1 cellular context compared by ENCODE assay signal in the genomic region with DNA sequence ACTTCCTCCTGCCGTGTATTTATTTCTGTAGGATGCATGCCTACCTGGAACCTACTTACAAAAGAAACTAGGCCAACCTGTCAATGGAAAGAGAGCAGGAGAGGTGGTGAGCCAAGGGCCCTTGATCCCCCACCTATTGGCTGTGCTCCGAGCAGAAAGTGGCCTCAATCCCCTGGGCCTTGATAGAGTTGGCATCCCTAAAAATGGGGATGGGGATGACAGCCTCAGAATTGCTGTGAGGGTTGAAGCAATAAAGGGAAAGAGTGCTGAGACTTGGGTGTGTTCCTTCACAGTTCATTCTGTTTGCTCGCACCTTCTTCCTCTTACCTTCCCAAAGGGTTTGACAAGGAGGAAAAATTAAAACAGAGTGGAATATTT.
TF ChIP-seq lines count a peak whose summit lies in the region.

No MANE protein-coding gene starts in this region.

TF ChIP-seq in HCT116, 20 proteins besides CTCF, POLR2A, EP300 and RAD21 (continued from another document):
- TF ChIP-seq ZFX (IDR thresholded peaks at IDR 0.05), result no peak
